Comparison of ENCODE assay signal across 7 cellular contexts in the genomic region with DNA sequence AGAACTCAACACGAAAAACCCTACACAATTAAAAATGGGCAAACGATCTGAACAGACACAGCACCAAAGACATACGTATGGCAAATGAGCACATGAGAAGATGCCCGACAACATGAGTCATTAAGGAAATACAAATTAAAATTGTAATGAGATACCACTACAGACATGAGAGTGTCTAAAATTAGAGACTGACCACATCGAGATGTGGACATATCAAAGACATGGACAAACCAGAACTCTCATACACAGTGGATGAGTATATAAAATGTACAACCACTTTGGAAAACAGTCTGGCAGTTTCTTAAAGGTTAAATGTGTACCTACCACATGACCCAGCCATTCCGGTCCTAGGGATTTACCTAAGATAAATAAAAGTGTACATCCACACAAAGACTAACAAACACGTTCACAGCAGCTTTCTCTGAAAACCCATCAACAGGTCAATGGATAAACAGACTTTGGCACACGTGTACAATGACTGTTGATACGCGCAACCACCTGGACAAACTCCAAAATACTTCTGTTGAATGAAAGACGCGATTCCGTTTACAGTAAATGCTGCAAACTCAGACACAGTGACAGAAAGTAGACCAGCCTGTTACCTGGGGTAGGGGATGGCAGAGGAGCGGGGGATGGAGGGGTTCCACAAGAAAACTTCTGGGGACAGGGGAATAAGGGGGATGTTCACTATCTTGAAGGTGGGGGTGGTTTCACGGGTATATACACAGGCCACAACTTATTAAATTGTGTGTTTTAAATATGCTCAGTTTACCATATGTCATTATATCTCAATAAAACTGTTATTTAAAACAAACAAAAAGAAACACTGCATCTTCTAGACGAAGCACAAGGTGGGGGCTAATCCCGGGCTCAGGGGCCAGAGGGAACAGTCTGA. TPM values are rescaled to one million over a fixed set of nuclear protein-coding genes. Genes with fewer than 3 reads are reported as not detected.
DNase-seq lines count a peak whose midpoint lies in the region; ATAC-seq and TF ChIP-seq lines count a peak whose summit lies in the region.

No MANE protein-coding gene starts in this region.

- peaks cover 13% of the 10 kb centered on the region; the same call in 1 of the 2 replicates for H3F3A ChIP-seq in GM23338 (replicated peaks; ENCODE audit: low read depth)

- no peaks in the 10 kb centered on the region for H3K9me3 ChIP-seq in spleen

- no peak overlapping the region for H3K4me2 ChIP-seq in GM23338

- H3K9me2 ChIP-seq in GM23338 (ENCODE audit: insufficient read depth), result no peaks in the 10 kb centered on the region

- intact Hi-C loops in spleen (cut with DNase I; ENCODE audit: low total_unique reads), result no loop called here

- TF ChIP-seq POLR2A in spleen (IDR thresholded peaks at IDR 0.05), result no peak

- peaks cover 70% of the 10 kb centered on the region for H3K79me2 ChIP-seq in GM23338 (replicated peaks; ENCODE audit: insufficient read depth)

- WGBS in spleen, 5 donors, result 43 to 52% (median 48%) methylated on average over 17 of the region's 17 CpGs

- H3K4me1 ChIP-seq in GM23338 (ENCODE audit: insufficient read depth) (peaks cover 22% of the 10 kb centered on the region), spleen (peaks cover 21 to 88% (median 83%) of the 10 kb centered on the region in 6 donors)

- H3K27me3 Mint-ChIP-seq in GM23338 (ENCODE audit: insufficient read depth, low read depth, poor library complexity), result peaks cover 25% of the 10 kb centered on the region
- H3K27me3 Mint-ChIP-seq in effector memory CD8-positive, alpha-beta T cell, result no peaks in the 10 kb centered on the region

- peak overlapping the region; percentile 11; the same call in 1 of the 3 replicates for H3K4me3 Mint-ChIP-seq in GM23338
- H3K4me3 Mint-ChIP-seq in effector memory CD8-positive, alpha-beta T cell, result peak overlapping the region; percentile 93 to 94

- H3K27ac ChIP-seq in GM23338 (ENCODE audit: low read depth) (no peak overlapping the region), spleen (peak overlapping the region; percentile 87 to 97 (median 91))

- no peak overlapping the region for H2AFZ ChIP-seq in GM23338

- H3K4me1 Mint-ChIP-seq in GM23338, result peaks cover 26% of the 10 kb centered on the region
- peaks cover 31 to 52% of the 10 kb centered on the region in 2 donors for H3K4me1 Mint-ChIP-seq in effector memory CD8-positive, alpha-beta T cell (ENCODE audit: low read depth in 2 of 2)

- H3K36me3 Mint-ChIP-seq in GM23338 (ENCODE audit: low read depth), result no peaks in the 10 kb centered on the region
- peaks cover 36% of the 10 kb centered on the region for H3K36me3 Mint-ChIP-seq in effector memory CD8-positive, alpha-beta T cell (ENCODE audit: insufficient read depth)

- no peak overlapping the region for H3K27ac Mint-ChIP-seq in GM23338
- H3K27ac Mint-ChIP-seq in effector memory CD8-positive, alpha-beta T cell, result peak overlapping the region; percentile 99

- H3K9me3 Mint-ChIP-seq in GM23338, result no peaks in the 10 kb centered on the region
- no peaks in the 10 kb centered on the region for H3K9me3 Mint-ChIP-seq in effector memory CD8-positive, alpha-beta T cell

- H4K20me1 ChIP-seq in GM23338 (replicated peaks; ENCODE audit: insufficient read depth), result peaks cover 35% of the 10 kb centered on the region

- H3K36me3 ChIP-seq in GM23338 (ENCODE audit: insufficient read depth) (no peaks in the 10 kb centered on the region), spleen (no peaks in the 10 kb centered on the region), H7 (replicated peaks; ENCODE audit: control insufficient read depth, insufficient read depth, low read length) (no peaks in the 10 kb centered on the region)

- TF ChIP-seq CTCF in GM23338 (conservative IDR thresholded peaks at IDR 0.05; ENCODE audit: low read depth in 2 of 2) (no peak), spleen (IDR thresholded peaks at IDR 0.05 in 8 of 11, conservative IDR thresholded peaks at IDR 0.05 in 3 of 11) (no peak)

- no peak for ATAC-seq in GM23338
- ATAC-seq in effector memory CD8-positive, alpha-beta T cell (replicated peaks), result peak; percentile 0

- peaks cover 5% of the 10 kb centered on the region; the same call in 1 of the 2 replicates for H3K27me3 ChIP-seq in GM23338 (ENCODE audit: insufficient read depth)
- no peaks in the 10 kb centered on the region for H3K27me3 ChIP-seq in spleen (replicated peaks in 1 of 7)
- no peaks in the 10 kb centered on the region; the same call in 1 of the 2 replicates for H3K27me3 ChIP-seq in H7 (ENCODE audit: control insufficient read depth, insufficient read depth, low read length)

- DNase-seq in GM23338 (ENCODE audit: low spot score), result no peak
- peak; percentile 14 for DNase-seq in OCI-M1 (lab: John Stamatoyannopoulos, UW)
- DNase-seq in effector memory CD8-positive, alpha-beta T cell, result no peak
- DNase-seq in spleen, result peak; percentile 69
- no peak for DNase-seq in H7
- no peak for DNase-seq in Kasumi-1 (lab: John Stamatoyannopoulos, UW)
- no peak for DNase-seq in globus pallidus (ENCODE audit: low spot score)

- H3K4me3 ChIP-seq in GM23338 (0 out of 2 replicates have a peak overlapping the region, but pooled peaks have one; percentile 75), spleen (peak overlapping the region in 7 of 8 donors; percentile 56 to 94 (median 79)), H7 (ENCODE audit: insufficient read depth, low read depth, low read length) (no peak overlapping the region)

TF ChIP-seq in GM23338, 12 proteins besides CTCF, POLR2A, EP300 and RAD21 (continues in another document):
- TF ChIP-seq ZNF462 (CRISPR knock-in tag; IDR thresholded peaks at IDR 0.05) (no peak), JUNB (IDR thresholded peaks at IDR 0.05; ENCODE audit: unreplicated experiment) (no peak), POLR2AphosphoS5 (IDR thresholded peaks at IDR 0.05; ENCODE audit: low read depth) (no peak), ZNF331 (CRISPR knock-in tag; IDR thresholded peaks at IDR 0.05; ENCODE audit: low read depth) (no peak)

RNA-seq across cellular contexts. Expression of gene TNK2, which starts 2.1 kb away (rescaled TPM):
- total RNA-seq in GM23338 (2014; rRNA removed; shearing (Covaris generic)), result 17.4 and 22.5 TPM in 2 replicates
- 9.6 and 10.0 TPM in 2 replicates for polyA plus RNA-seq in GM23338 (2016; fragmentation: Nextera tagmentation; extraction: Ambion mirVana)
- total RNA-seq in spleen, result 100 to 1,000 TPM in 2 of 7 donors, 10 to 100 TPM in 5; 34.4 to 104 (median 81.4) TPM
- polyA plus RNA-seq in spleen, result 10 to 100 TPM; 30.6 to 86.4 (median 71.0) TPM
- total RNA-seq in H7 (2014; rRNA removed; shearing (Covaris generic)), result 30.3 and 30.5 TPM in 2 replicates

Comparison
In these comparisons a context has a peak if more than half of its experiments do, and no peak if none do; other contexts are left out.
1. DNase-seq: peak in OCI-M1 (single experiment) and spleen (single experiment); none in GM23338 (single experiment), effector memory CD8-positive, alpha-beta T cell (0 of 3), H7 (single experiment), Kasumi-1 (0 of 2) and globus pallidus (single experiment).